Comparison of ENCODE assay signal across 12 cellular contexts in the genomic region with DNA sequence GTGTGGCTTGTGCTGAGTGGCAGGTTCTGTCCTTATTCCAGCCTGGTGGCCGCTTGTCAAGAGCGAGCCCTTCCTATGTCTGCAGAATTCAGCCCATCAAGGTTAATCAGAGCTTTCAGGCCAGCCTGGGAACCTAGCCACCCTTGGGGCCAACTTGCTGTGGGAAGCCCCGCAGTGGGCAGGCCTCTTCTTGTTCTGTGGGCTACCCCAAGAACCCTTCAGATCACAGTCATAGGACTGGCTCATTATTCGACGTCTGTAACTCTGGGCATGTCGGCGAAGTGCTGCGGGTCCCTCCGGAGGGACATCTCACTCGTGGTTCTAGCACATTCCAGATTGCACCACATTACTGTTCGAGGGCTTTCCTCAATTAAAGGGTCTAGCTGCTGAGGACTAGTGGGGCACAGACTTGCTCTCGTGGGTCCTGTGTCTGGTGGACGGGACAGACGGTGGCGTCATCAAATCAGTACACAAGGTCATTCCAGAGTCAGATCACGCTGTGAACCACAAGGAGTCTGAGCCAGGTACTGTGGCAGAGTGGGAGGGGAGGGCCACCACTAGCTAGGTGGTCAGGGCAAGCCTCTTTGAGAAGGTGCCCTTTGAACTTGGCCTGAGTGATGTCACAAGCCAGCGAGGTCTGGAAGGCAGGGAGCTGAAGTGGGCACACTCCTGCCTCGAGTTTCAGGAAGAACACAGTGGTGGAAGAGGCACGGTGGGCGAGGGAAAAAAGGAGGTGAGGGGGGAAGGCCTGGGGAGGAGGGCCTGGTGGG. TPM values are rescaled to one million over a fixed set of nuclear protein-coding genes. Genes with fewer than 3 reads are reported as not detected.
DNase-seq lines count a peak whose midpoint lies in the region; ATAC-seq, FAIRE-seq and TF ChIP-seq lines count a peak whose summit lies in the region.
"Had no signal": no experiment of that assay in that cellular context is flagged by ENCODE, and none has a peak within 500 bp of the region (broad histone marks: within the 10 kb centered on the region; RNA-seq: fewer than 3 reads in every experiment).

No MANE protein-coding gene starts in this region.

- no peaks in the 10 kb centered on the region for H3K36me3 Mint-ChIP-seq in Caco-2 (ENCODE audit: insufficient read depth, unreplicated experiment)

- no peak overlapping the region for H3K9ac ChIP-seq in kidney (ENCODE audit: low read length in 2 of 2)

- H3K4me3 ChIP-seq in Caco-2 (ENCODE audit: low read depth, low read length): no peak overlapping the region
- H3K4me3 ChIP-seq in Peyer's patch: no peak overlapping the region
- no peak overlapping the region for H3K4me3 ChIP-seq in right cardiac atrium (ENCODE audit: low read length)
- no peak overlapping the region for H3K4me3 ChIP-seq in gastrocnemius medialis
- no peak overlapping the region for H3K4me3 ChIP-seq in kidney (ENCODE audit: low read length in 2 of 2)

- CTCF ChIA-PET in Caco-2 (lab: Charles Lee): no interaction called here

- peak overlapping the region; percentile 77 to 93 (median 84) for H3K27ac ChIP-seq in Peyer's patch
- H3K27ac ChIP-seq in right cardiac atrium (ENCODE audit: low read length): peak overlapping the region; percentile 46
- peak overlapping the region; percentile 53 to 71 (median 68) for H3K27ac ChIP-seq in gastrocnemius medialis
- peak overlapping the region in 1 of 2 donors; percentile 56 for H3K27ac ChIP-seq in kidney (ENCODE audit: low read depth in 2 of 2, low read length in 2 of 2)
- H3K27ac ChIP-seq: WERI-Rb-1 had no signal

- H3K4me1 ChIP-seq in Caco-2 (peaks cover 55% of the 10 kb centered on the region), Peyer's patch (peaks cover 21 to 64% (median 57%) of the 10 kb centered on the region in 4 donors), right cardiac atrium (ENCODE audit: control insufficient read depth, insufficient read depth, low read length) (peaks cover 13% of the 10 kb centered on the region), gastrocnemius medialis (peaks cover 8 to 23% of the 10 kb centered on the region in 2 donors), kidney (ENCODE audit: control insufficient read depth in 1 of 2, insufficient read depth in 1 of 2, low read depth in 1 of 2, low read length in 2 of 2) (peaks cover 0 to 12% of the 10 kb centered on the region in 2 donors)

- peaks cover 22% of the 10 kb centered on the region for H3K4me1 Mint-ChIP-seq in Caco-2 (ENCODE audit: low read depth, unreplicated experiment)

- no peak for TF ChIP-seq POLR2A in Peyer's patch (IDR thresholded peaks at IDR 0.05)
- no peak for TF ChIP-seq POLR2A in gastrocnemius medialis (IDR thresholded peaks at IDR 0.05)

- no TSS peak for BruUV-seq in Caco-2 (replicated peaks; lab: Mats Ljungman, UMichigan)

- DNase-seq in Caco-2: no peak
- no peak for DNase-seq in Peyer's patch
- DNase-seq in right cardiac atrium: peak in 2 of 3 donors; percentile 26 to 33
- DNase-seq in gastrocnemius medialis: no peak
- no peak for DNase-seq in CD1c-positive myeloid dendritic cell (ENCODE audit: extremely low spot score)
- no peak for DNase-seq in NCI-H526 treated with DMSO at 0.1 percent for 48 hours (lab: John Stamatoyannopoulos, UW)
- DNase-seq in kidney: no peak
- DNase-seq: DMS153, NCI-H2081, WERI-Rb-1 had no signal

- H3K36me3 ChIP-seq in Caco-2 (ENCODE audit: control insufficient read depth, insufficient read depth, low read length): no peaks in the 10 kb centered on the region; the same call in 1 of the 2 replicates
- no peaks in the 10 kb centered on the region for H3K36me3 ChIP-seq in Peyer's patch
- H3K36me3 ChIP-seq in gastrocnemius medialis: no peaks in the 10 kb centered on the region
- H3K36me3 ChIP-seq in kidney (ENCODE audit: control insufficient read depth in 1 of 2, insufficient read depth in 2 of 2, low read length in 2 of 2): no peaks in the 10 kb centered on the region
- H3K36me3 ChIP-seq: WERI-Rb-1 had no signal

- 79% methylated on average over 20 of the region's 20 CpGs for WGBS in right cardiac atrium

- in situ Hi-C loops in gastrocnemius medialis (cut with MboI; ENCODE audit: low sequenced_read_pairs in 4 of 4): no loop called here

- no peaks in the 10 kb centered on the region for H3K9me3 Mint-ChIP-seq in Caco-2 (ENCODE audit: unreplicated experiment)

- POLR2A ChIA-PET in Caco-2 (lab: Charles Lee): interaction anchor here (0.5 kb wide), 1 partner anchor 177 kb away, joined by 8 read pairs; no protein-coding TSS in a partner anchor

- intact Hi-C loops in Caco-2 (cut with micrococcal nuclease; ENCODE audit: unreplicated experiment) (no loop called here), right cardiac atrium (cut with DNase I) (no loop called here), gastrocnemius medialis (cut with DNase I; ENCODE audit: low total_unique reads) (no loop called here), kidney (cut with DNase I) (no loop called here)

- H3K9me3 ChIP-seq in Caco-2 (0 out of 2 replicates have a peak, but pooled peaks cover 5% of the 10 kb centered on the region), Peyer's patch (no peaks in the 10 kb centered on the region), right cardiac atrium (ENCODE audit: control insufficient read depth, low read length) (no peaks in the 10 kb centered on the region), gastrocnemius medialis (no peaks in the 10 kb centered on the region), kidney (ENCODE audit: control insufficient read depth in 1 of 2, low read length in 2 of 2) (no peaks in the 10 kb centered on the region)

- no peak overlapping the region for H3K4me3 Mint-ChIP-seq in Caco-2 (ENCODE audit: unreplicated experiment)

- H3K27me3 ChIP-seq in Caco-2 (replicated peaks; ENCODE audit: control insufficient read depth, insufficient read depth, low read length) (no peaks in the 10 kb centered on the region), Peyer's patch (no peaks in the 10 kb centered on the region), right cardiac atrium (ENCODE audit: control insufficient read depth, insufficient read depth) (no peaks in the 10 kb centered on the region), gastrocnemius medialis (no peaks in the 10 kb centered on the region)

- no peak for FAIRE-seq in kidney (lab: Jason Lieb, UNC)
- FAIRE-seq: HTR-8/SVneo had no signal

- H3K27ac Mint-ChIP-seq in Caco-2 (ENCODE audit: unreplicated experiment): peak overlapping the region; percentile 82

- TF ChIP-seq CTCF in Caco-2 (IDR thresholded peaks at IDR 0.05; ENCODE audit: insufficient read depth in 1 of 2, low read depth in 1 of 2, low read length in 1 of 2, severe bottlenecking in 1 of 2, unreplicated experiment in 1 of 2) (no peak), Peyer's patch (IDR thresholded peaks at IDR 0.05) (no peak), gastrocnemius medialis (IDR thresholded peaks at IDR 0.05 in 4 of 5, conservative IDR thresholded peaks at IDR 0.05 in 1 of 5) (no peak), kidney (IDR thresholded peaks at IDR 0.05; ENCODE audit: borderline replicate concordance, extremely low read depth, insufficient read depth) (no peak)

- ATAC-seq in right cardiac atrium (peak in 1 of 2 donors; percentile 4), gastrocnemius medialis (no peak)
- ATAC-seq: Panc1 had no signal

- H3K27me3 Mint-ChIP-seq in Caco-2 (ENCODE audit: insufficient read depth, unreplicated experiment): no peaks in the 10 kb centered on the region

RNA-seq across cellular contexts. Expression of gene TNFRSF1B, which starts 20.3 kb away (rescaled TPM):
- total RNA-seq in Caco-2 (2022) (2.6 and 3.5 TPM in 2 replicates), Peyer's patch (10 to 100 TPM; 37.1 to 92.8 (median 64.0) TPM), right cardiac atrium (10 to 100 TPM; 17.9 to 25.4 (median 20.8) TPM), gastrocnemius medialis (10 to 100 TPM; 14.0 to 29.5 (median 18.8) TPM), kidney (47.1 TPM)
- polyA plus RNA-seq in right cardiac atrium (11.6 TPM), kidney (ENCODE audit: insufficient read depth, low read depth, low replicate concordance) (7.7 TPM)

Comparison
In these comparisons a context has a peak if more than half of its experiments do, and no peak if none do; other contexts are left out.
1. DNase-seq: peak in right cardiac atrium (2 of 3); none in Caco-2 (0 of 2), Peyer's patch (0 of 3), gastrocnemius medialis (0 of 2), CD1c-positive myeloid dendritic cell (single experiment), NCI-H526 treated with DMSO at 0.1 percent for 48 hours (single experiment) and kidney (single experiment).